22 cellular contexts compared by ENCODE assay signal in the genomic region with DNA sequence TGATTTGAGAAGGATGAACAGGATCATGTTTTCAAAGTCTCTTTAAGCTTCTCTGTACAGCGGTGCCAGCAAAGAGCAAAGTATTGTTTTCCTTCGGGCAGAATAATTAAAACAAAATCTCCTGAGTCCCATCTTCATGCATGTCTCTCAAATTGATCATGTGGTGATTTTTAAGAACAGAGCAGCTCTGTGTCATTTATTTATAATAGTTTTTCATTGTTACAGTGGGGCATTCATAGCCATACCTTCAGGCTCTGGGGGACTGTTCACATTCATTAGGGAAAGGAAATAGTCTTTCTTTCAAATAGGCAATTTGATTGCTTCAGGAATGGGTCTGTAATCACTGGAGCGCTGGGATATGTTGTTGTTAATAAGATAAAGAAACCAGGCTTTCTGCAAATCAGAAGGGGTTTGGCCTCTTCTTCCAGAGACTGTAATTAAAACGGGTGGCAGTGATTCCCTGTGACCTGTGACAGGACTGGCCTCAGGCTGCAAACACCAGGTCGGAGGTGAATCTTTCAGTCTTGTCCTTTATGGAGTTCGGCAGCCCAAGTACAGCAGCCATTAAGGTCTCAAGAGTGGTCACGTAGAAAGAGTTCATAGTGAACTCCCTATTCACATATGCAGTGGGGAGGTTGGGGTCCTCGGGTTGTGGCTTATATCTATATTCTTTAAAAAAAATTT. TPM values are rescaled to one million over a fixed set of nuclear protein-coding genes. Genes with fewer than 3 reads are reported as not detected.
DNase-seq lines count a peak whose midpoint lies in the region; FAIRE-seq and TF ChIP-seq lines count a peak whose summit lies in the region.
"Had no signal": no experiment of that assay in that cellular context is flagged by ENCODE, and none has a peak within 500 bp of the region (broad histone marks: within the 10 kb centered on the region; RNA-seq: fewer than 3 reads in every experiment).

No MANE protein-coding gene starts in this region.

- FAIRE-seq in keratinocyte (lab: Jason Lieb, UNC) (no peak), kidney (lab: Jason Lieb, UNC) (no peak)
- FAIRE-seq: A549, GM12878, RCC 7860 had no signal

- H3K9me3 ChIP-seq in keratinocyte (ENCODE audit: control insufficient read depth, low read depth, low read length), result no peaks in the 10 kb centered on the region
- H3K9me3 ChIP-seq in kidney (ENCODE audit: control insufficient read depth in 1 of 2, low read length in 2 of 2), result no peaks in the 10 kb centered on the region
- H3K9me3 ChIP-seq: A549, SJCRH30 had no signal

- H3K27ac ChIP-seq in keratinocyte (ENCODE audit: control insufficient read depth, insufficient read depth, low read length) (no peak overlapping the region), kidney (ENCODE audit: low read depth in 2 of 2, low read length in 2 of 2) (no peak overlapping the region)
- H3K27ac ChIP-seq: A549, KMS-11, SJCRH30 had no signal

- H3K4me1 Mint-ChIP-seq in neural crest cell, result peaks cover 12% of the 10 kb centered on the region
- H3K4me1 Mint-ChIP-seq: B cell; CD4-positive, CD25-positive, alpha-beta regulatory T cell had no signal

- no peak overlapping the region for H3K4me3 ChIP-seq in keratinocyte (ENCODE audit: control insufficient read depth in 2 of 3, extremely low read depth in 1 of 3, insufficient read depth in 2 of 3, low read depth in 1 of 3, low read length in 3 of 3)
- no peak overlapping the region for H3K4me3 ChIP-seq in kidney (ENCODE audit: low read length in 2 of 2)
- H3K4me3 ChIP-seq: A549, GM12878, SJCRH30 had no signal

- dilution Hi-C loops in keratinocyte (cut with MboI; ENCODE audit: extremely low pct_ligation_motif_present, low sequenced_read_pairs), result no loop called here

- intact Hi-C loops in kidney (cut with DNase I) (loop anchor here (10.0 kb wide), 1 partner anchor 445 kb away; no protein-coding TSS in a partner anchor), head of caudate nucleus (cut with DNase I) (no loop called here)

- no peaks in the 10 kb centered on the region for H3K27me3 Mint-ChIP-seq in neural crest cell (ENCODE audit: low read depth)
- H3K27me3 Mint-ChIP-seq: B cell had no signal

- no peak overlapping the region for H3K4me2 ChIP-seq in keratinocyte (ENCODE audit: control insufficient read depth, extremely low read depth, insufficient read depth, low read depth, low read length)
- H3K4me2 ChIP-seq: A549, KMS-11 had no signal

- no peaks in the 10 kb centered on the region for H3K36me3 Mint-ChIP-seq in neural crest cell (ENCODE audit: low read depth)
- H3K36me3 Mint-ChIP-seq: CD4-positive, CD25-positive, alpha-beta regulatory T cell had no signal

- H3K4me1 ChIP-seq in keratinocyte (ENCODE audit: control insufficient read depth, extremely low read depth, insufficient read depth, low read length), result no peaks in the 10 kb centered on the region
- H3K4me1 ChIP-seq in kidney (ENCODE audit: control insufficient read depth in 1 of 2, insufficient read depth in 1 of 2, low read depth in 1 of 2, low read length in 2 of 2), result no peaks in the 10 kb centered on the region
- H3K4me1 ChIP-seq: A549 had no signal

- peak overlapping the region; percentile 13 for H2AFZ ChIP-seq in keratinocyte (ENCODE audit: control insufficient read depth, low read length)

- no peaks in the 10 kb centered on the region for H3K9me1 ChIP-seq in keratinocyte (ENCODE audit: control insufficient read depth, extremely low read depth, insufficient read depth, low read length)

- H4K20me1 ChIP-seq in keratinocyte (ENCODE audit: control insufficient read depth, extremely low read depth, insufficient read depth, low read length), result no peaks in the 10 kb centered on the region

- DNase-seq in COLO829 (ENCODE audit: low spot score), result peak; percentile 96
- DNase-seq in SK-N-DZ (ENCODE audit: low spot score), result peak; percentile 36
- no peak for DNase-seq in keratinocyte (ENCODE audit: low read depth, low spot score)
- no peak for DNase-seq in neural crest cell (ENCODE audit: low read depth, low spot score)
- no peak for DNase-seq in activated naive CD4-positive, alpha-beta T cell (lab: John Stamatoyannopoulos, UW)
- no peak for DNase-seq in kidney
- no peak for DNase-seq in head of caudate nucleus
- DNase-seq: CD4-positive, CD25-positive, alpha-beta regulatory T cell; COR-L47; DMS79 treated with DMSO at 0.1 percent for 48 hours; NCI-H1105; NCI-H146; NCI-H2081; NCI-H446; NCI-H526; OCI-M1; SJCRH30 had no signal

- no peak for TF ChIP-seq CTCF in keratinocyte (optimal IDR thresholded peaks at IDR 0.05 in 1 of 3, IDR thresholded peaks at IDR 0.05 in 1 of 3, conservative IDR thresholded peaks at IDR 0.05 in 1 of 3; ENCODE audit: extremely low read depth in 1 of 3, insufficient read depth in 2 of 3, low read length in 3 of 3)
- no peak for TF ChIP-seq CTCF in neural crest cell (conservative IDR thresholded peaks at IDR 0.05)
- no peak for TF ChIP-seq CTCF in kidney (IDR thresholded peaks at IDR 0.05; ENCODE audit: borderline replicate concordance, extremely low read depth, insufficient read depth)

- H3K27ac Mint-ChIP-seq in neural crest cell (ENCODE audit: unreplicated experiment), result peak overlapping the region; percentile 53
- H3K27ac Mint-ChIP-seq: B cell; CD4-positive, CD25-positive, alpha-beta regulatory T cell had no signal

- H3K79me2 ChIP-seq in keratinocyte (ENCODE audit: control insufficient read depth, insufficient read depth, low read length), result no peaks in the 10 kb centered on the region

- no peak overlapping the region for H3K4me3 Mint-ChIP-seq in neural crest cell
- H3K4me3 Mint-ChIP-seq: B cell; CD4-positive, CD25-positive, alpha-beta regulatory T cell had no signal

- no peaks in the 10 kb centered on the region for H3K27me3 ChIP-seq in keratinocyte (ENCODE audit: control insufficient read depth, extremely low read depth, insufficient read depth, low read length)
- H3K27me3 ChIP-seq: SJCRH30 had no signal

- peaks cover 3% of the 10 kb centered on the region for H3K9me3 Mint-ChIP-seq in neural crest cell

- H3K36me3 ChIP-seq in keratinocyte (ENCODE audit: control insufficient read depth in 2 of 2, extremely low read depth in 1 of 2, insufficient read depth in 2 of 2, low read length in 2 of 2) (no peaks in the 10 kb centered on the region), kidney (ENCODE audit: control insufficient read depth in 1 of 2, insufficient read depth in 2 of 2, low read length in 2 of 2) (no peaks in the 10 kb centered on the region)
- H3K36me3 ChIP-seq: SJCRH30 had no signal

- H3K9ac ChIP-seq in keratinocyte (ENCODE audit: control insufficient read depth, extremely low read depth, insufficient read depth, low read length) (no peak overlapping the region), kidney (ENCODE audit: low read length in 2 of 2) (no peak overlapping the region)
- H3K9ac ChIP-seq: KMS-11 had no signal

RNA-seq across cellular contexts. Expression of a gene that starts 29.4 kb away (rescaled TPM):
- 24.5 and 29.0 TPM in 2 replicates for polyA plus RNA-seq in SK-N-DZ (2014; cell fraction: cytosol; rRNA removed)
- 49.4 and 55.4 TPM in 2 replicates for polyA plus RNA-seq in SK-N-DZ (2014; cell fraction: nucleus; rRNA removed)
- polyA plus RNA-seq in keratinocyte (5.3 to 9.1 TPM (median 6.3 TPM) in 3 replicates), kidney (ENCODE audit: insufficient read depth, low read depth, low replicate concordance) (24.1 TPM)
- 7.5 TPM for polyA plus RNA-seq in keratinocyte (2011; ENCODE audit: low read depth)
- 3.5 and 5.4 TPM in 2 replicates for polyA plus RNA-seq in keratinocyte (2011; cell fraction: cytosol; rRNA removed)
- polyA plus RNA-seq in keratinocyte (2011; cell fraction: nucleus; rRNA removed), result 10.9 and 12.9 TPM in 2 replicates
- 7.5 and 9.4 TPM in 2 replicates for polyA plus RNA-seq in keratinocyte (2012; ENCODE audit: low replicate concordance)
- 3.3 to 10.6 TPM (median 4.0 TPM) in 3 replicates for polyA minus RNA-seq in keratinocyte
- polyA minus RNA-seq in keratinocyte (2011; cell fraction: cytosol; rRNA and poly(A)+ RNA removed), result 5.2 TPM
- polyA minus RNA-seq in keratinocyte (2011; cell fraction: nucleus; rRNA and poly(A)+ RNA removed), result 8.5 and 14.3 TPM in 2 replicates
- total RNA-seq in neural crest cell (36.0 and 37.0 TPM in 2 replicates), kidney (28.6 TPM)

Comparison
In these comparisons a context has a peak if more than half of its experiments do, and no peak if none do; other contexts are left out.
1. DNase-seq: peak in COLO829 (single experiment) and SK-N-DZ (single experiment); none in keratinocyte (single experiment), neural crest cell (single experiment), activated naive CD4-positive, alpha-beta T cell (0 of 4), kidney (single experiment) and head of caudate nucleus (0 of 42).